In the genomic region with DNA sequence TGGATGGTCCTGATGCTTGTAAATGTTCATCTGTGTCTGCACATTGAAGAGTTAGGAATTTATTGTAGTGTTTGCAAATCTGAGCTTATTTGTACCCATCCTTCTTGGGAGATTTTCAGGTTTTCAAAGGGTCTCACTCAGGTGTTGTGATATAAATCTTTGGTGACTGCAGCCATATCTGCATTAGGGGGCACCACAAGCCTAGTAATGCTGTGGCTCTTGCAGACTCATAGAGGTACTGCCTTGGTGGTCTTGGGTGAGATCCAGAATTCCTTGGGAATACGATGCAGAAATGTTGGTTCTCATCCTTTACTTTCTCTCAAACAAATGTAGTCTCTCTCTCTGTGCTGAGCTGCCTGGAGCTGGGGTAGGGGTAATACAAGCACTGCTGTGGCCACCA, we compare ENCODE assay signal across 17 cellular contexts.
"Had no signal": no experiment of that assay in that cellular context is flagged by ENCODE, and none has a peak within 500 bp of the region (broad histone marks: within the 10 kb centered on the region; RNA-seq: fewer than 3 reads in every experiment).

No MANE protein-coding gene starts in this region.

- H3K4me1 Mint-ChIP-seq: activated CD4-positive, alpha-beta memory T cell treated with anti-CD3 and anti-CD28 coated beads, Interleukin-2, amount 10 ng/mL, durations not matched to agents 7 days and 5 days had no signal

- H3K9me3 ChIP-seq: mucosa of descending colon, neutrophil had no signal

- H3K9me3 Mint-ChIP-seq: activated T-cell treated with anti-CD3 and anti-CD28 coated beads, Interleukin-2, amount 50 U/mL, for 24 hours had no signal

- H3K36me3 ChIP-seq: cardiac muscle cell, left ventricle myocardium inferior, neutrophil had no signal

- H3K27me3 ChIP-seq: cardiac muscle cell, dorsolateral prefrontal cortex, neutrophil had no signal

- ATAC-seq: esophagus mucosa; mucosa of descending colon; naive thymus-derived CD4-positive, alpha-beta T cell had no signal

- H3K4me3 Mint-ChIP-seq: activated CD4-positive, alpha-beta memory T cell treated with anti-CD3 and anti-CD28 coated beads, Interleukin-2, amount 10 ng/mL, durations not matched to agents 7 days and 5 days; activated naive CD4-positive, alpha-beta T cell treated with anti-CD3 and anti-CD28 coated beads, Interleukin-2, amount 50 U/mL, for 24 hours; activated T-cell treated with anti-CD3 and anti-CD28 coated beads, Interleukin-2, amount 50 U/mL, for 24 hours had no signal

- H3K27ac ChIP-seq: cardiac muscle cell, dorsolateral prefrontal cortex, left ventricle myocardium inferior, neutrophil, parathyroid adenoma had no signal

- H3K4me1 ChIP-seq: left ventricle myocardium inferior, parathyroid adenoma had no signal

- DNase-seq: activated CD4-positive, alpha-beta memory T cell treated with anti-CD3 and anti-CD28 coated beads, Interleukin-2, amount 10 ng/mL, durations not matched to agents 7 days and 5 days; activated CD4-positive, alpha-beta T cell treated with anti-CD3 and anti-CD28 coated beads for 4 hours; activated effector memory CD4-positive, alpha-beta T cell treated with Interleukin-2 at 50 U/mL for 16 hours; activated T-cell treated with anti-CD3 and anti-CD28 coated beads, Interleukin-2, amount 50 U/mL, for 24 hours; dorsolateral prefrontal cortex; hippocampal formation; kidney; left ventricle myocardium inferior; mucosa of descending colon; naive thymus-derived CD4-positive, alpha-beta T cell; stimulated activated CD4-positive, alpha-beta T cell treated with anti-CD3 and anti-CD28 coated beads, Interleukin-12 subunit alpha, Interleukin-12 subunit beta, amount 100 ng/mL, for 4 hours; stimulated activated CD4-positive, alpha-beta T cell treated with anti-CD3 and anti-CD28 coated beads, Interleukin-2, amount 100 ng/mL, for 24 hours had no signal

- H3K9ac ChIP-seq: parathyroid adenoma had no signal

- H3K27me3 Mint-ChIP-seq: activated CD4-positive, alpha-beta memory T cell treated with anti-CD3 and anti-CD28 coated beads, Interleukin-2, amount 10 ng/mL, durations not matched to agents 7 days and 5 days; activated naive CD4-positive, alpha-beta T cell treated with anti-CD3 and anti-CD28 coated beads, Interleukin-2, amount 50 U/mL, for 24 hours; activated T-cell treated with anti-CD3 and anti-CD28 coated beads, Interleukin-2, amount 50 U/mL, for 24 hours; naive thymus-derived CD4-positive, alpha-beta T cell had no signal

- H3K4me3 ChIP-seq: cardiac muscle cell, dorsolateral prefrontal cortex, left ventricle myocardium inferior, mucosa of descending colon had no signal

- H3K27ac Mint-ChIP-seq: activated CD4-positive, alpha-beta memory T cell treated with anti-CD3 and anti-CD28 coated beads, Interleukin-2, amount 10 ng/mL, durations not matched to agents 7 days and 5 days; activated naive CD4-positive, alpha-beta T cell treated with anti-CD3 and anti-CD28 coated beads, Interleukin-2, amount 50 U/mL, for 24 hours; activated T-cell treated with anti-CD3 and anti-CD28 coated beads, Interleukin-2, amount 50 U/mL, for 24 hours had no signal
